ENCODE assay signal across 1 cellular context in genomic region chr2:96315005-96315399, GRCh38.
TF ChIP-seq lines count a peak whose summit lies in the region.

No MANE protein-coding gene starts in this region.

TF ChIP-seq in H1, 55 proteins besides CTCF, POLR2A, EP300 and RAD21:
- TF ChIP-seq CEBPB (IDR thresholded peaks at IDR 0.05; ENCODE audit: low read depth, low read length), result no peak
- no peak for TF ChIP-seq GABPA (IDR thresholded peaks at IDR 0.05; ENCODE audit: borderline replicate concordance, insufficient read depth, low read length)
- no peak for TF ChIP-seq ZNF274 (IDR thresholded peaks at IDR 0.05; ENCODE audit: borderline replicate concordance, extremely low read depth, low read length)
- TF ChIP-seq RFX5 (IDR thresholded peaks at IDR 0.05; ENCODE audit: borderline replicate concordance, low read depth, low read length), result no peak
- TF ChIP-seq GTF2F1 (IDR thresholded peaks at IDR 0.05; ENCODE audit: borderline replicate concordance, low read depth, low read length), result no peak
- no peak for TF ChIP-seq SAP30 (IDR thresholded peaks at IDR 0.05; ENCODE audit: insufficient read depth, insufficient replicate concordance, low read length)
- no peak for TF ChIP-seq KDM4A (IDR thresholded peaks at IDR 0.05; ENCODE audit: low read depth, low read length, severe bottlenecking)
- no peak for TF ChIP-seq CBX5 (IDR thresholded peaks at IDR 0.05; ENCODE audit: low read depth, low read length)
- no peak for TF ChIP-seq USF2 (IDR thresholded peaks at IDR 0.05; ENCODE audit: low read length)
- no peak for TF ChIP-seq TEAD4 (IDR thresholded peaks at IDR 0.05; ENCODE audit: low read depth, low read length)
- TF ChIP-seq FOSL1 (IDR thresholded peaks at IDR 0.05; ENCODE audit: insufficient read depth, low read depth, low read length), result no peak
- TF ChIP-seq SRF (IDR thresholded peaks at IDR 0.05; ENCODE audit: low read depth, low read length), result no peak
